ENCODE assay signal across 32 cellular contexts in the genomic region with DNA sequence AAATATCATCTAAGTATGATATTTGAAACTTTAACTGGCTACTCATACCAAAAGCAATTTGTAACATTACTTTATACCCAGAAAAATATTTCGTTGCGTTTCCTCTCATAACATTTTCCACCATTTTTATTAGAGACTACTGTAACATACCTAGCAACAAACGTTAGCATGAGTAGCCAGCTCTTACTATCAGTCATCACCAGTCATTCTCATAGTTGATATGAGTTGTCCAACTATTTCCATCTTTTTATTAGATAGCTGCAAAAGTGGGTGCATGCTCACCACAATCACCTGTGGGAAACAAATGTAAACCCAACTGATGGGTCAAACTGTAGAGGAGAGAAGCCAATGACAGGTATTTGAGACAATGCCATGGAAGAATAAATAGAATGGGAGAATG.
DNase-seq lines count a peak whose midpoint lies in the region; ATAC-seq lines count a peak whose summit lies in the region.
"Had no signal": no experiment of that assay in that cellular context is flagged by ENCODE, and none has a peak within 500 bp of the region (broad histone marks: within the 10 kb centered on the region; RNA-seq: fewer than 3 reads in every experiment).

No MANE protein-coding gene starts in this region.

- no peak overlapping the region for H3K4me3 ChIP-seq in H7 (ENCODE audit: insufficient read depth, low read depth, low read length)
- H3K4me3 ChIP-seq: HAP-1, heart left ventricle, left ventricle myocardium inferior, ovary, tibial nerve had no signal

- DNase-seq in T-helper 2 cell treated with Interferon-gamma antibody and Interleukin-4, amounts not matched to agents 5 μg/mL and 100 μg/mL, for 36 hours (ENCODE audit: low spot score), result no peak
- DNase-seq in H7 (no peak), putamen (ENCODE audit: low spot score) (no peak), NCI-H69 (lab: John Stamatoyannopoulos, UW) (no peak)
- DNase-seq: activated CD8-positive, alpha-beta memory T cell treated with anti-CD3 and anti-CD28 coated beads for 24 hours; activated T-cell treated with anti-CD3 and anti-CD28 coated beads for 4 hours; BE2C; CD8-positive, alpha-beta memory T cell; DMS 273 treated with DMSO at 0.1 percent for 48 hours; foreskin melanocyte; heart left ventricle; islet precursor cell; left ventricle myocardium inferior; MV-4-11; NCI-H1436 treated with DMSO at 0.1 percent for 48 hours; NCI-H2081 treated with DMSO at 0.1 percent for 48 hours; NCI-H226; NCI-H526 treated with DMSO at 0.1 percent for 48 hours; ovary; retina; Right ventricle myocardium superior; small intestine had no signal

- ATAC-seq in GM18502 (IDR thresholded peaks at IDR 0.05; ENCODE audit: poor library complexity, unreplicated experiment) (peak; percentile 74), GM18870 (IDR thresholded peaks at IDR 0.05; ENCODE audit: unreplicated experiment) (peak; percentile 75), HG02870 (IDR thresholded peaks at IDR 0.05; ENCODE audit: unreplicated experiment) (peak; percentile 78), HG03442 (IDR thresholded peaks at IDR 0.05; ENCODE audit: unreplicated experiment) (peak; percentile 75)
- ATAC-seq: heart left ventricle, Panc1 had no signal

- H3K9me3 Mint-ChIP-seq in T-helper 2 cell treated with Interferon-gamma antibody and Interleukin-4, amounts not matched to agents 5 μg/mL and 100 μg/mL, for 36 hours, result no peaks in the 10 kb centered on the region
- H3K9me3 Mint-ChIP-seq: CD8-positive, alpha-beta memory T cell; IgD-negative memory B cell; neural crest cell had no signal

- H3K27ac Mint-ChIP-seq in T-helper 2 cell treated with Interferon-gamma antibody and Interleukin-4, amounts not matched to agents 5 μg/mL and 100 μg/mL, for 36 hours, result no peak overlapping the region
- H3K27ac Mint-ChIP-seq: activated naive CD8-positive, alpha-beta T cell; IgD-negative memory B cell had no signal

- H3K36me3 ChIP-seq in H7 (replicated peaks; ENCODE audit: control insufficient read depth, insufficient read depth, low read length), result no peaks in the 10 kb centered on the region
- H3K36me3 ChIP-seq: BE2C, HAP-1, heart left ventricle, left ventricle myocardium inferior, ovary had no signal

- H3K4me3 Mint-ChIP-seq in T-helper 2 cell treated with Interferon-gamma antibody and Interleukin-4, amounts not matched to agents 5 μg/mL and 100 μg/mL, for 36 hours, result no peak overlapping the region
- H3K4me3 Mint-ChIP-seq: activated naive CD8-positive, alpha-beta T cell; CD8-positive, alpha-beta memory T cell; neural crest cell had no signal

- no peaks in the 10 kb centered on the region for H3K27me3 ChIP-seq in H7 (ENCODE audit: control insufficient read depth, insufficient read depth, low read length)
- H3K27me3 ChIP-seq: BE2C, heart left ventricle, ovary, tibial nerve had no signal

- peaks cover 8% of the 10 kb centered on the region for H3K4me1 Mint-ChIP-seq in T-helper 2 cell treated with Interferon-gamma antibody and Interleukin-4, amounts not matched to agents 5 μg/mL and 100 μg/mL, for 36 hours (ENCODE audit: low read depth)

- H3K36me3 Mint-ChIP-seq in T-helper 2 cell treated with Interferon-gamma antibody and Interleukin-4, amounts not matched to agents 5 μg/mL and 100 μg/mL, for 36 hours (ENCODE audit: low read depth), result no peaks in the 10 kb centered on the region

- H3K27me3 Mint-ChIP-seq in T-helper 2 cell treated with Interferon-gamma antibody and Interleukin-4, amounts not matched to agents 5 μg/mL and 100 μg/mL, for 36 hours (ENCODE audit: low read depth), result no peaks in the 10 kb centered on the region
- H3K27me3 Mint-ChIP-seq: activated naive CD8-positive, alpha-beta T cell; CD8-positive, alpha-beta memory T cell; IgD-negative memory B cell had no signal
